Comparison of ENCODE assay signal across 1 cellular context in the genomic region with DNA sequence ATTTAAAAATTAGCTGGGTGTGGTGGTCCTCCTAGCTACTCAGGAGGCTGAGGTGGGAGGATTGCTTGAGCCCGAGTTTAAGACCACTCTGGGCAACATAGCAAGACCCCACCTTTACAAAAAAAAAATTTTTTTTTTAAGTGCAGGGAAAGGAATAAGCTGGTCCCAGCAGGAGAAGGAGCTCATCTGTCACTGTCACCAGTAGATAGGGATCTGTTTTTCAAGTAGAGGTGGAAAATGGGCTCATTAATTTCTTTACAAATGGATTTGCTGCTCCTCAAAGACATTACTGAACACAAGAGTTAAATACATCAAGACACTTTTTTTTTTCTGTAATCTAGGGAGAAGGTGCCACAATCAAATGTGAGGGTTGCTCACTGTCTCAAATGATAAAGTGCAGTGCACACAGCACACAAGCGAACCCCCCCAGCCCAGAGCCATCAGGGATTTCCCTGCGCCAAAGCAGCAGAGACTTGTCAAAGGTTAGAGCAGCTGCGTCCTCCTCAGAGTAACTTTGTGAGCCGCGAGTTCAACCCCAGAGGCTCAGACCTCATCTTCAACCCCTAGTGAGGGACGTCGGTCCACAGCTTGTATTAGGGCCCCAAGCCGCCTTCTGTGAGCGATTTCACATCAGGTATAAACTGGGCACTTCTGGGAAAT.
TF ChIP-seq lines count a peak whose summit lies in the region.

No MANE protein-coding gene starts in this region.

TF ChIP-seq in K562, 482 proteins besides CTCF, POLR2A, EP300 and RAD21 (continued from another document):
- TF ChIP-seq, protein P1, sequence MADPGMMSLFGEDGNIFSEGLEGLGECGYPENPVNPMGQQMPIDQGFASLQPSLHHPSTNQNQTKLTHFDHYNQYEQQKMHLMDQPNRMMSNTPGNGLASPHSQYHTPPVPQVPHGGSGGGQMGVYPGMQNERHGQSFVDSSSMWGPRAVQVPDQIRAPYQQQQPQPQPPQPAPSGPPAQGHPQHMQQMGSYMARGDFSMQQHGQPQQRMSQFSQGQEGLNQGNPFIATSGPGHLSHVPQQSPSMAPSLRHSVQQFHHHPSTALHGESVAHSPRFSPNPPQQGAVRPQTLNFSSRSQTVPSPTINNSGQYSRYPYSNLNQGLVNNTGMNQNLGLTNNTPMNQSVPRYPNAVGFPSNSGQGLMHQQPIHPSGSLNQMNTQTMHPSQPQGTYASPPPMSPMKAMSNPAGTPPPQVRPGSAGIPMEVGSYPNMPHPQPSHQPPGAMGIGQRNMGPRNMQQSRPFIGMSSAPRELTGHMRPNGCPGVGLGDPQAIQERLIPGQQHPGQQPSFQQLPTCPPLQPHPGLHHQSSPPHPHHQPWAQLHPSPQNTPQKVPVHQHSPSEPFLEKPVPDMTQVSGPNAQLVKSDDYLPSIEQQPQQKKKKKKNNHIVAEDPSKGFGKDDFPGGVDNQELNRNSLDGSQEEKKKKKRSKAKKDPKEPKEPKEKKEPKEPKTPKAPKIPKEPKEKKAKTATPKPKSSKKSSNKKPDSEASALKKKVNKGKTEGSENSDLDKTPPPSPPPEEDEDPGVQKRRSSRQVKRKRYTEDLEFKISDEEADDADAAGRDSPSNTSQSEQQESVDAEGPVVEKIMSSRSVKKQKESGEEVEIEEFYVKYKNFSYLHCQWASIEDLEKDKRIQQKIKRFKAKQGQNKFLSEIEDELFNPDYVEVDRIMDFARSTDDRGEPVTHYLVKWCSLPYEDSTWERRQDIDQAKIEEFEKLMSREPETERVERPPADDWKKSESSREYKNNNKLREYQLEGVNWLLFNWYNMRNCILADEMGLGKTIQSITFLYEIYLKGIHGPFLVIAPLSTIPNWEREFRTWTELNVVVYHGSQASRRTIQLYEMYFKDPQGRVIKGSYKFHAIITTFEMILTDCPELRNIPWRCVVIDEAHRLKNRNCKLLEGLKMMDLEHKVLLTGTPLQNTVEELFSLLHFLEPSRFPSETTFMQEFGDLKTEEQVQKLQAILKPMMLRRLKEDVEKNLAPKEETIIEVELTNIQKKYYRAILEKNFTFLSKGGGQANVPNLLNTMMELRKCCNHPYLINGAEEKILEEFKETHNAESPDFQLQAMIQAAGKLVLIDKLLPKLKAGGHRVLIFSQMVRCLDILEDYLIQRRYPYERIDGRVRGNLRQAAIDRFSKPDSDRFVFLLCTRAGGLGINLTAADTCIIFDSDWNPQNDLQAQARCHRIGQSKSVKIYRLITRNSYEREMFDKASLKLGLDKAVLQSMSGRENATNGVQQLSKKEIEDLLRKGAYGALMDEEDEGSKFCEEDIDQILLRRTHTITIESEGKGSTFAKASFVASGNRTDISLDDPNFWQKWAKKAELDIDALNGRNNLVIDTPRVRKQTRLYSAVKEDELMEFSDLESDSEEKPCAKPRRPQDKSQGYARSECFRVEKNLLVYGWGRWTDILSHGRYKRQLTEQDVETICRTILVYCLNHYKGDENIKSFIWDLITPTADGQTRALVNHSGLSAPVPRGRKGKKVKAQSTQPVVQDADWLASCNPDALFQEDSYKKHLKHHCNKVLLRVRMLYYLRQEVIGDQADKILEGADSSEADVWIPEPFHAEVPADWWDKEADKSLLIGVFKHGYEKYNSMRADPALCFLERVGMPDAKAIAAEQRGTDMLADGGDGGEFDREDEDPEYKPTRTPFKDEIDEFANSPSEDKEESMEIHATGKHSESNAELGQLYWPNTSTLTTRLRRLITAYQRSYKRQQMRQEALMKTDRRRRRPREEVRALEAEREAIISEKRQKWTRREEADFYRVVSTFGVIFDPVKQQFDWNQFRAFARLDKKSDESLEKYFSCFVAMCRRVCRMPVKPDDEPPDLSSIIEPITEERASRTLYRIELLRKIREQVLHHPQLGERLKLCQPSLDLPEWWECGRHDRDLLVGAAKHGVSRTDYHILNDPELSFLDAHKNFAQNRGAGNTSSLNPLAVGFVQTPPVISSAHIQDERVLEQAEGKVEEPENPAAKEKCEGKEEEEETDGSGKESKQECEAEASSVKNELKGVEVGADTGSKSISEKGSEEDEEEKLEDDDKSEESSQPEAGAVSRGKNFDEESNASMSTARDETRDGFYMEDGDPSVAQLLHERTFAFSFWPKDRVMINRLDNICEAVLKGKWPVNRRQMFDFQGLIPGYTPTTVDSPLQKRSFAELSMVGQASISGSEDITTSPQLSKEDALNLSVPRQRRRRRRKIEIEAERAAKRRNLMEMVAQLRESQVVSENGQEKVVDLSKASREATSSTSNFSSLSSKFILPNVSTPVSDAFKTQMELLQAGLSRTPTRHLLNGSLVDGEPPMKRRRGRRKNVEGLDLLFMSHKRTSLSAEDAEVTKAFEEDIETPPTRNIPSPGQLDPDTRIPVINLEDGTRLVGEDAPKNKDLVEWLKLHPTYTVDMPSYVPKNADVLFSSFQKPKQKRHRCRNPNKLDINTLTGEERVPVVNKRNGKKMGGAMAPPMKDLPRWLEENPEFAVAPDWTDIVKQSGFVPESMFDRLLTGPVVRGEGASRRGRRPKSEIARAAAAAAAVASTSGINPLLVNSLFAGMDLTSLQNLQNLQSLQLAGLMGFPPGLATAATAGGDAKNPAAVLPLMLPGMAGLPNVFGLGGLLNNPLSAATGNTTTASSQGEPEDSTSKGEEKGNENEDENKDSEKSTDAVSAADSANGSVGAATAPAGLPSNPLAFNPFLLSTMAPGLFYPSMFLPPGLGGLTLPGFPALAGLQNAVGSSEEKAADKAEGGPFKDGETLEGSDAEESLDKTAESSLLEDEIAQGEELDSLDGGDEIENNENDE (IDR thresholded peaks at IDR 0.05; ENCODE audit: low read depth, low read length) = no peak
- TF ChIP-seq, protein P2, sequence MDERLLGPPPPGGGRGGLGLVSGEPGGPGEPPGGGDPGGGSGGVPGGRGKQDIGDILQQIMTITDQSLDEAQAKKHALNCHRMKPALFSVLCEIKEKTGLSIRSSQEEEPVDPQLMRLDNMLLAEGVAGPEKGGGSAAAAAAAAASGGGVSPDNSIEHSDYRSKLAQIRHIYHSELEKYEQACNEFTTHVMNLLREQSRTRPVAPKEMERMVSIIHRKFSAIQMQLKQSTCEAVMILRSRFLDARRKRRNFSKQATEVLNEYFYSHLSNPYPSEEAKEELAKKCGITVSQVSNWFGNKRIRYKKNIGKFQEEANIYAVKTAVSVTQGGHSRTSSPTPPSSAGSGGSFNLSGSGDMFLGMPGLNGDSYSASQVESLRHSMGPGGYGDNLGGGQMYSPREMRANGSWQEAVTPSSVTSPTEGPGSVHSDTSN (CRISPR knock-in tag; IDR thresholded peaks at IDR 0.05; ENCODE audit: low read depth) = no peak
- TF ChIP-seq, protein P2 (tag; conservative IDR thresholded peaks at IDR 0.05; ENCODE audit: low read depth) = 0 out of 2 replicates have a peak, but pooled peaks have one; percentile 15
- TF ChIP-seq, protein P3, sequence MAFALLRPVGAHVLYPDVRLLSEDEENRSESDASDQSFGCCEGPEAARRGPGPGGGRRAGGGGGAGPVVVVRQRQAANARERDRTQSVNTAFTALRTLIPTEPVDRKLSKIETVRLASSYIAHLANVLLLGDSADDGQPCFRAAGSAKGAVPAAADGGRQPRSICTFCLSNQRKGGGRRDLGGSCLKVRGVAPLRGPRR (CRISPR knock-in tag; IDR thresholded peaks at IDR 0.05) = no peak
- TF ChIP-seq, protein P4, sequence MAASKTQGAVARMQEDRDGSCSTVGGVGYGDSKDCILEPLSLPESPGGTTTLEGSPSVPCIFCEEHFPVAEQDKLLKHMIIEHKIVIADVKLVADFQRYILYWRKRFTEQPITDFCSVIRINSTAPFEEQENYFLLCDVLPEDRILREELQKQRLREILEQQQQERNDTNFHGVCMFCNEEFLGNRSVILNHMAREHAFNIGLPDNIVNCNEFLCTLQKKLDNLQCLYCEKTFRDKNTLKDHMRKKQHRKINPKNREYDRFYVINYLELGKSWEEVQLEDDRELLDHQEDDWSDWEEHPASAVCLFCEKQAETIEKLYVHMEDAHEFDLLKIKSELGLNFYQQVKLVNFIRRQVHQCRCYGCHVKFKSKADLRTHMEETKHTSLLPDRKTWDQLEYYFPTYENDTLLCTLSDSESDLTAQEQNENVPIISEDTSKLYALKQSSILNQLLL (CRISPR knock-in tag; IDR thresholded peaks at IDR 0.05; ENCODE audit: borderline replicate concordance) = no peak
- TF ChIP-seq, protein P5, sequence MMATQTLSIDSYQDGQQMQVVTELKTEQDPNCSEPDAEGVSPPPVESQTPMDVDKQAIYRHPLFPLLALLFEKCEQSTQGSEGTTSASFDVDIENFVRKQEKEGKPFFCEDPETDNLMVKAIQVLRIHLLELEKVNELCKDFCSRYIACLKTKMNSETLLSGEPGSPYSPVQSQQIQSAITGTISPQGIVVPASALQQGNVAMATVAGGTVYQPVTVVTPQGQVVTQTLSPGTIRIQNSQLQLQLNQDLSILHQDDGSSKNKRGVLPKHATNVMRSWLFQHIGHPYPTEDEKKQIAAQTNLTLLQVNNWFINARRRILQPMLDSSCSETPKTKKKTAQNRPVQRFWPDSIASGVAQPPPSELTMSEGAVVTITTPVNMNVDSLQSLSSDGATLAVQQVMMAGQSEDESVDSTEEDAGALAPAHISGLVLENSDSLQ (IDR thresholded peaks at IDR 0.05) = peak; percentile 65
- TF ChIP-seq CCAR2 (IDR thresholded peaks at IDR 0.05; ENCODE audit: low read depth, low read length) (no peak), IFI16 (CRISPR knock-in tag; IDR thresholded peaks at IDR 0.05) (no peak), RHOXF2B (CRISPR knock-in tag; conservative IDR thresholded peaks at IDR 0.05) (no peak), MEIS2 (IDR thresholded peaks at IDR 0.05; ENCODE audit: partially characterized antibody) (peak; percentile 58)
- TF ChIP-seq, protein P6, sequence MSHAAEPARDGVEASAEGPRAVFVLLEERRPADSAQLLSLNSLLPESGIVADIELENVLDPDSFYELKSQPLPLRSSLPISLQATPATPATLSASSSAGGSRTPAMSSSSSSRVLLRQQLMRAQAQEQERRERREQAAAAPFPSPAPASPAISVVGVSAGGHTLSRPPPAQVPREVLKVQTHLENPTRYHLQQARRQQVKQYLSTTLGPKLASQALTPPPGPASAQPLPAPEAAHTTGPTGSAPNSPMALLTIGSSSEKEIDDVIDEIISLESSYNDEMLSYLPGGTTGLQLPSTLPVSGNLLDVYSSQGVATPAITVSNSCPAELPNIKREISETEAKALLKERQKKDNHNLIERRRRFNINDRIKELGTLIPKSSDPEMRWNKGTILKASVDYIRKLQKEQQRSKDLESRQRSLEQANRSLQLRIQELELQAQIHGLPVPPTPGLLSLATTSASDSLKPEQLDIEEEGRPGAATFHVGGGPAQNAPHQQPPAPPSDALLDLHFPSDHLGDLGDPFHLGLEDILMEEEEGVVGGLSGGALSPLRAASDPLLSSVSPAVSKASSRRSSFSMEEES (CRISPR knock-in tag; IDR thresholded peaks at IDR 0.05) = no peak
